1 cellular context compared by ENCODE assay signal in genomic region chr19:19529783-19530422, GRCh38.
TF ChIP-seq lines count a peak whose summit lies in the region.

No MANE protein-coding gene starts in this region.

TF ChIP-seq in SK-N-SH, 30 proteins besides CTCF, POLR2A, EP300 and RAD21 (continued from another document):
- TF ChIP-seq REST (IDR thresholded peaks at IDR 0.05; ENCODE audit: low read depth, low read length) = no peak
- TF ChIP-seq PBX3 (IDR thresholded peaks at IDR 0.05) = no peak
- no peak for TF ChIP-seq TAF1 (IDR thresholded peaks at IDR 0.05; ENCODE audit: borderline replicate concordance, low read depth, low read length)
- no peak for TF ChIP-seq ELF1 (IDR thresholded peaks at IDR 0.05)
- TF ChIP-seq SIN3A (IDR thresholded peaks at IDR 0.05; ENCODE audit: borderline replicate concordance, low read depth, low read length) = no peak
- no peak for TF ChIP-seq POLR2AphosphoS5 (IDR thresholded peaks at IDR 0.05; ENCODE audit: low read depth, low read length)
- no peak for TF ChIP-seq SMC3 (IDR thresholded peaks at IDR 0.05; ENCODE audit: low read depth, low read length)
- TF ChIP-seq IRF3 (IDR thresholded peaks at IDR 0.05; ENCODE audit: low read depth, low read length) = no peak
- TF ChIP-seq, protein P1, sequence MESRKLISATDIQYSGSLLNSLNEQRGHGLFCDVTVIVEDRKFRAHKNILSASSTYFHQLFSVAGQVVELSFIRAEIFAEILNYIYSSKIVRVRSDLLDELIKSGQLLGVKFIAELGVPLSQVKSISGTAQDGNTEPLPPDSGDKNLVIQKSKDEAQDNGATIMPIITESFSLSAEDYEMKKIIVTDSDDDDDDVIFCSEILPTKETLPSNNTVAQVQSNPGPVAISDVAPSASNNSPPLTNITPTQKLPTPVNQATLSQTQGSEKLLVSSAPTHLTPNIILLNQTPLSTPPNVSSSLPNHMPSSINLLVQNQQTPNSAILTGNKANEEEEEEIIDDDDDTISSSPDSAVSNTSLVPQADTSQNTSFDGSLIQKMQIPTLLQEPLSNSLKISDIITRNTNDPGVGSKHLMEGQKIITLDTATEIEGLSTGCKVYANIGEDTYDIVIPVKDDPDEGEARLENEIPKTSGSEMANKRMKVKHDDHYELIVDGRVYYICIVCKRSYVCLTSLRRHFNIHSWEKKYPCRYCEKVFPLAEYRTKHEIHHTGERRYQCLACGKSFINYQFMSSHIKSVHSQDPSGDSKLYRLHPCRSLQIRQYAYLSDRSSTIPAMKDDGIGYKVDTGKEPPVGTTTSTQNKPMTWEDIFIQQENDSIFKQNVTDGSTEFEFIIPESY (IDR thresholded peaks at IDR 0.05; ENCODE audit: borderline replicate concordance, low read depth) = no peak
